32 cellular contexts compared by ENCODE assay signal in genomic region chr6:96931198-96931597, GRCh38. TPM values are rescaled to one million over a fixed set of nuclear protein-coding genes. Genes with fewer than 3 reads are reported as not detected.
"Had no signal": no experiment of that assay in that cellular context is flagged by ENCODE, and none has a peak within 500 bp of the region (broad histone marks: within the 10 kb centered on the region; RNA-seq: fewer than 3 reads in every experiment).

No MANE protein-coding gene starts in this region.

- H3K36me3 Mint-ChIP-seq: immature natural killer cell; naive B cell; natural killer cell; neural progenitor cell; stimulated activated naive B cell treated with anti-CD40 and anti-IgM and Interleukin-4, amounts not matched to agents 10 μg/mL and 1 μg/mL and 100 μg/mL, for 72 hours had no signal

- H3K9me3 ChIP-seq: left lung, lower lobe of right lung, neutrophil, right atrium auricular region, right lobe of liver, stomach, suprapubic skin, thoracic aorta, tibial artery, uterus had no signal

- DNase-seq: hypothalamus; immature natural killer cell; kidney; left colon; left lung; lower lobe of right lung; mammary epithelial cell; mesenchymal stem cell; naive B cell; natural killer cell; nephron progenitor cell; occipital lobe; right lobe of liver; stimulated activated CD4-positive, alpha-beta T cell treated with anti-CD3 and anti-CD28 coated beads, Interleukin-1b, Interleukin-23, amount 100 ng/mL, for 48 hours; stimulated activated CD4-positive, alpha-beta T cell treated with anti-CD3 and anti-CD28 coated beads, Interleukin-2, amount 100 ng/mL, for 48 hours; stimulated activated naive B cell treated with anti-CD40 and anti-IgM and Interleukin-4, amounts not matched to agents 10 μg/mL and 1 μg/mL and 100 μg/mL, for 72 hours; stimulated activated naive CD8-positive, alpha-beta T cell treated with anti-CD3 and anti-CD28 coated beads, Interleukin-15, Interleukin-2, amounts not matched to agents 100 U/mL and 50 U/mL, for 24 hours; stomach; tibial artery; trophoblast cell; uterus had no signal

- H3K4me3 ChIP-seq: left lung, lower lobe of right lung, neural progenitor cell, right atrium auricular region, right lobe of liver, smooth muscle cell, stomach, suprapubic skin, thoracic aorta, tibial artery, uterus had no signal

- H3K9me3 Mint-ChIP-seq: immature natural killer cell; naive B cell; natural killer cell; nephron progenitor cell; neural progenitor cell; stimulated activated naive B cell treated with anti-CD40 and anti-IgM and Interleukin-4, amounts not matched to agents 10 μg/mL and 1 μg/mL and 100 μg/mL, for 72 hours had no signal

- H3K27me3 ChIP-seq: left lung, neural progenitor cell, right atrium auricular region, right lobe of liver, stomach, tibial artery, uterus had no signal

- H3K27ac ChIP-seq: left lung, lower lobe of right lung, neural progenitor cell, neutrophil, parathyroid adenoma, right atrium auricular region, right lobe of liver, stomach, suprapubic skin, thoracic aorta, tibial artery, uterus had no signal

- H3K27me3 Mint-ChIP-seq: progenitor cell of endocrine pancreas had no signal

- H3K36me3 ChIP-seq: left lung, lower lobe of right lung, neural progenitor cell, neutrophil, right atrium auricular region, right lobe of liver, stomach, suprapubic skin, thoracic aorta, tibial artery, uterus had no signal

- H3K27ac Mint-ChIP-seq: immature natural killer cell; natural killer cell; nephron progenitor cell; neural progenitor cell; progenitor cell of endocrine pancreas; stimulated activated naive B cell treated with anti-CD40 and anti-IgM and Interleukin-4, amounts not matched to agents 10 μg/mL and 1 μg/mL and 100 μg/mL, for 72 hours had no signal

- H3K4me3 Mint-ChIP-seq: immature natural killer cell; naive B cell; natural killer cell; nephron progenitor cell; neural progenitor cell; stimulated activated naive B cell treated with anti-CD40 and anti-IgM and Interleukin-4, amounts not matched to agents 10 μg/mL and 1 μg/mL and 100 μg/mL, for 72 hours had no signal

- H3K4me1 Mint-ChIP-seq: immature natural killer cell; naive B cell; natural killer cell; stimulated activated naive B cell treated with anti-CD40 and anti-IgM and Interleukin-4, amounts not matched to agents 10 μg/mL and 1 μg/mL and 100 μg/mL, for 72 hours had no signal

RNA-seq across cellular contexts. Expression of gene KLHL32, which starts 6.7 kb away (rescaled TPM):
- total RNA-seq: osteocyte, pulmonary artery endothelial cell, skeletal muscle tissue, smooth muscle cell had no signal
